Comparison of ENCODE assay signal across 1 cellular context in the genomic region with DNA sequence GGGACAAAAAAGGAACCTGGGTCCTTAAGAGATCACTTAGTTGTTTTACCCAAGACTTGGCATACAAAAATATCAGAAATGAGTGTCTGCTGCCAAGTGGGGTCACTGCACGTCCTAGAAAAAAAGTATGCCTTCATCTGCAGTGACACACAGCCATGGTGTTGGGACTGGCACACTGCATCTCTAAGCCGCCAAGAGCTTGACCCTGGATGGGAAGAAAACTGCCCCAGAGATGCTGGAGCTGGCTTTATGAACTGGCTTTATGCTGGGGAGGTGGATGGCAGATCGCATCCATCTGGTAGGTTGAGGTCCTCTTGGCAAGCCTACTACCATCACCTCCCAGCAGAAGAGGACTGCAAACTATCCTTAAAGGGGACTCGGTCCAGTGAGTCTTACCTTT.
TF ChIP-seq lines count a peak whose summit lies in the region.

No MANE protein-coding gene starts in this region.

TF ChIP-seq in SK-N-SH, 30 proteins besides CTCF, POLR2A, EP300 and RAD21 (continued from another document):
- no peak for TF ChIP-seq IRF3 (IDR thresholded peaks at IDR 0.05; ENCODE audit: low read depth, low read length)
- TF ChIP-seq, protein P1, sequence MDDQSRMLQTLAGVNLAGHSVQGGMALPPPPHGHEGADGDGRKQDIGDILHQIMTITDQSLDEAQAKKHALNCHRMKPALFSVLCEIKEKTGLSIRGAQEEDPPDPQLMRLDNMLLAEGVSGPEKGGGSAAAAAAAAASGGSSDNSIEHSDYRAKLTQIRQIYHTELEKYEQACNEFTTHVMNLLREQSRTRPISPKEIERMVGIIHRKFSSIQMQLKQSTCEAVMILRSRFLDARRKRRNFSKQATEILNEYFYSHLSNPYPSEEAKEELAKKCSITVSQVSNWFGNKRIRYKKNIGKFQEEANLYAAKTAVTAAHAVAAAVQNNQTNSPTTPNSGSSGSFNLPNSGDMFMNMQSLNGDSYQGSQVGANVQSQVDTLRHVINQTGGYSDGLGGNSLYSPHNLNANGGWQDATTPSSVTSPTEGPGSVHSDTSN (IDR thresholded peaks at IDR 0.05) = no peak
- TF ChIP-seq USF1 (IDR thresholded peaks at IDR 0.05; ENCODE audit: borderline replicate concordance, low read depth) = no peak
- TF ChIP-seq JUND (IDR thresholded peaks at IDR 0.05) = no peak
- no peak for TF ChIP-seq FOXJ3 (CRISPR knock-in tag; IDR thresholded peaks at IDR 0.05)
- TF ChIP-seq, protein P2, sequence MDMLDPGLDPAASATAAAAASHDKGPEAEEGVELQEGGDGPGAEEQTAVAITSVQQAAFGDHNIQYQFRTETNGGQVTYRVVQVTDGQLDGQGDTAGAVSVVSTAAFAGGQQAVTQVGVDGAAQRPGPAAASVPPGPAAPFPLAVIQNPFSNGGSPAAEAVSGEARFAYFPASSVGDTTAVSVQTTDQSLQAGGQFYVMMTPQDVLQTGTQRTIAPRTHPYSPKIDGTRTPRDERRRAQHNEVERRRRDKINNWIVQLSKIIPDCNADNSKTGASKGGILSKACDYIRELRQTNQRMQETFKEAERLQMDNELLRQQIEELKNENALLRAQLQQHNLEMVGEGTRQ (IDR thresholded peaks at IDR 0.05; ENCODE audit: borderline replicate concordance, low read depth, low read length) = no peak
- TF ChIP-seq SMC3 (IDR thresholded peaks at IDR 0.05; ENCODE audit: low read depth, low read length) = no peak
